16 cellular contexts compared by ENCODE assay signal in the genomic region with DNA sequence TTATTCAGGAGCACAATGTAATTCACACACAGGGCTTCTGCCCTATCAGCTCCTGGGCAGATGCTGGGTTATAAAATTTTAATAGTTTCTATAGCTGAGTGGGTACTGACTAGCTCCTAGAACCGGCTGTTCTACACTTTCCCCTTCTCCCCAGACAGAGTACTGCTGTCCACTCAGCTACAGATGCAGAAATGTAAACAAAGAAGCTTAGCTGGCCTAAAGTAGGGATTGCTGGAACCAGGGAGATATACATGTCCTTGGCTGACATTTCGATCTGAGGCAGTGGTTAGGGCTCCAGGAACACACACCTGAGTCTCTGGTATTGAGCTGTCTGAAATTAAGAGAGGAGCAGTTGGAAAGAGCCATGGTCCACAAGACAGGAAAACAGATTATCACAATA.
DNase-seq lines count a peak whose midpoint lies in the region; ATAC-seq and TF ChIP-seq lines count a peak whose summit lies in the region.
"Had no signal": no experiment of that assay in that cellular context is flagged by ENCODE, and none has a peak within 500 bp of the region (broad histone marks: within the 10 kb centered on the region; RNA-seq: fewer than 3 reads in every experiment).

No MANE protein-coding gene starts in this region.

- H2AK5ac ChIP-seq in trophoblast cell (ENCODE audit: low read length) = no peak overlapping the region

- H3K14ac ChIP-seq in trophoblast cell (ENCODE audit: low read length) = peak overlapping the region; percentile 37

- no peak for TF ChIP-seq EP300 in esophagus muscularis mucosa (IDR thresholded peaks at IDR 0.05)

- H4K8ac ChIP-seq in trophoblast cell (ENCODE audit: low read depth, low read length) = no peak overlapping the region

- H3K27me3 ChIP-seq in PC-3 (ENCODE audit: low read length) (no peaks in the 10 kb centered on the region), esophagus muscularis mucosa (no peaks in the 10 kb centered on the region), trophoblast cell (ENCODE audit: insufficient read depth, low read length) (no peaks in the 10 kb centered on the region)

- no peaks in the 10 kb centered on the region for H4K20me1 ChIP-seq in PC-3 (ENCODE audit: low read length)

- peak overlapping the region; percentile 78 for H2BK12ac ChIP-seq in trophoblast cell (ENCODE audit: low read length)

- no peak overlapping the region for H3K4me3 Mint-ChIP-seq in glutamatergic neuron (ENCODE audit: unreplicated experiment)
- H3K4me3 Mint-ChIP-seq: B cell; CD4-positive, alpha-beta T cell had no signal

- POLR2A ChIA-PET in PC-3 (lab: Charles Lee; ENCODE audit: unreplicated experiment) = no interaction called here

- no peaks in the 10 kb centered on the region for H3K9me3 Mint-ChIP-seq in glutamatergic neuron (ENCODE audit: unreplicated experiment)

- H2BK120ac ChIP-seq in trophoblast cell (ENCODE audit: insufficient read depth, low read length, poor library complexity) = peak overlapping the region; percentile 53

- no peaks in the 10 kb centered on the region for H3K9me3 ChIP-seq in PC-3 (ENCODE audit: low read length)
- peaks cover 0 to 10% (median 4%) of the 10 kb centered on the region in 4 donors for H3K9me3 ChIP-seq in esophagus muscularis mucosa
- no peaks in the 10 kb centered on the region for H3K9me3 ChIP-seq in trophoblast cell (ENCODE audit: insufficient read depth, low read depth, low read length)

- no peak overlapping the region for H3K4ac ChIP-seq in trophoblast cell (ENCODE audit: low read depth, low read length)

- H3K4me2 ChIP-seq in PC-3 (ENCODE audit: low read length) (no peak overlapping the region), trophoblast cell (ENCODE audit: low read length) (no peak overlapping the region)

- H3K79me2 ChIP-seq in PC-3 (ENCODE audit: low read length) (no peaks in the 10 kb centered on the region), trophoblast cell (ENCODE audit: control insufficient read depth, insufficient read depth, low read length, poor library complexity) (peaks cover 3% of the 10 kb centered on the region)

- H3F3A ChIP-seq in PC-3 (ENCODE audit: low read length, unreplicated experiment) = peaks cover 6% of the 10 kb centered on the region

- H3K27ac ChIP-seq in PC-3 (ENCODE audit: low read length) = 0 out of 2 replicates have a peak overlapping the region, but pooled peaks have one; percentile 3
- H3K27ac ChIP-seq in esophagus muscularis mucosa (replicated peaks in 1 of 4) = no peak overlapping the region
- no peak overlapping the region for H3K27ac ChIP-seq in trophoblast cell (ENCODE audit: low read depth, low read length)

- H3K9ac ChIP-seq in PC-3 (ENCODE audit: low read length) (no peak overlapping the region), trophoblast cell (ENCODE audit: low read length) (no peak overlapping the region)

- no TSS peak for BruUV-seq in PC-3 (replicated peaks; lab: Mats Ljungman, UMichigan)

- no peak overlapping the region for H4K12ac ChIP-seq in trophoblast cell (ENCODE audit: low read depth, low read length)

- TF ChIP-seq POLR2A in esophagus muscularis mucosa (IDR thresholded peaks at IDR 0.05; ENCODE audit: low read depth) = no peak

- no peaks in the 10 kb centered on the region for H3K9me2 ChIP-seq in PC-3 (replicated peaks; ENCODE audit: low read length)

- H3K4me3 ChIP-seq in PC-3 (ENCODE audit: low read length) (no peak overlapping the region), esophagus muscularis mucosa (no peak overlapping the region), trophoblast cell (ENCODE audit: low read depth, low read length) (no peak overlapping the region)

- intact Hi-C loops in PC-3 (cut with micrococcal nuclease) (loop anchor here (10.0 kb wide), 1 partner anchor 948 kb away; no protein-coding TSS in a partner anchor), esophagus muscularis mucosa (cut with DNase I) (no loop called here)

- DNase-seq in EH (ENCODE audit: low read depth) (peak; percentile 31), PC-3 (peak; percentile 24), esophagus muscularis mucosa (ENCODE audit: extremely low spot score) (peak; percentile 84), trophoblast cell (no peak), nucleus accumbens (lab: John Stamatoyannopoulos, UW) (no peak), glutamatergic neuron (no peak)
- DNase-seq: CD4-positive, alpha-beta T cell; DMS79 treated with DMSO at 0.1 percent for 48 hours; Kasumi-1; NCI-H1417; NCI-H2029; NCI-H524 treated with DMSO at 0.1 percent for 48 hours; OCI-M1 had no signal

- no peak for TF ChIP-seq CTCF in PC-3 (conservative IDR thresholded peaks at IDR 0.05; ENCODE audit: low read depth, low read length)
- TF ChIP-seq CTCF in esophagus muscularis mucosa (IDR thresholded peaks at IDR 0.05) = no peak
- TF ChIP-seq CTCF in glutamatergic neuron (IDR thresholded peaks at IDR 0.05; ENCODE audit: partially characterized antibody, unreplicated experiment) = no peak

- peak overlapping the region; percentile 52 for H4K91ac ChIP-seq in trophoblast cell (ENCODE audit: low read depth, low read length)

- peaks cover 1% of the 10 kb centered on the region for H3K27me3 Mint-ChIP-seq in glutamatergic neuron (ENCODE audit: unreplicated experiment)

- no peak overlapping the region for H3K18ac ChIP-seq in trophoblast cell (ENCODE audit: low read length)

- ATAC-seq in PC-3 = no peak
- no peak for ATAC-seq in GM21360 (IDR thresholded peaks at IDR 0.05; ENCODE audit: unreplicated experiment)
- ATAC-seq in HG03460 (IDR thresholded peaks at IDR 0.05; ENCODE audit: unreplicated experiment) = no peak

- H3K36me3 ChIP-seq in PC-3 (ENCODE audit: low read depth, low read length) (no peaks in the 10 kb centered on the region), esophagus muscularis mucosa (no peaks in the 10 kb centered on the region), trophoblast cell (ENCODE audit: control insufficient read depth in 1 of 2, insufficient read depth in 2 of 2, low read length in 2 of 2) (no peaks in the 10 kb centered on the region)

- H3K4me1 Mint-ChIP-seq in glutamatergic neuron (ENCODE audit: low read depth, unreplicated experiment) = no peaks in the 10 kb centered on the region
- H3K4me1 Mint-ChIP-seq: B cell had no signal

- H3K4me1 ChIP-seq in PC-3 (ENCODE audit: insufficient read depth, low read length) (peaks cover 48% of the 10 kb centered on the region), esophagus muscularis mucosa (peaks cover 0 to 49% (median 34%) of the 10 kb centered on the region in 4 donors), trophoblast cell (ENCODE audit: control insufficient read depth in 1 of 2, insufficient read depth in 2 of 2, low read length in 2 of 2) (peaks cover 29 to 40% of the 10 kb centered on the region in 2 experiments)

- 64% methylated on average over 2 of the region's 2 CpGs for whole genome bisulfite sequencing in esophagus muscularis mucosa
- no CpG with 5 or more reads among the region's 2 CpGs for whole genome bisulfite sequencing in trophoblast cell (ENCODE audit: extremely low coverage, insufficient coverage, insufficient read length)

- H3K23ac ChIP-seq in trophoblast cell (ENCODE audit: low read length) = no peak overlapping the region

- CTCF ChIA-PET in PC-3 (lab: Charles Lee) = no interaction called here

- H3K36me3 Mint-ChIP-seq in glutamatergic neuron (ENCODE audit: unreplicated experiment) = no peaks in the 10 kb centered on the region

- H2AFZ ChIP-seq in PC-3 (ENCODE audit: low read length) (no peak overlapping the region), trophoblast cell (ENCODE audit: insufficient read depth, low read length, poor library complexity) (no peak overlapping the region)

- H3K79me1 ChIP-seq in trophoblast cell (ENCODE audit: low read length) = peaks cover 33% of the 10 kb centered on the region

- H2BK5ac ChIP-seq in trophoblast cell (ENCODE audit: low read depth, low read length, poor library complexity) = peak overlapping the region; percentile 18

- H3K27ac Mint-ChIP-seq in glutamatergic neuron (ENCODE audit: unreplicated experiment) = no peak overlapping the region
- H3K27ac Mint-ChIP-seq: B cell; CD4-positive, alpha-beta T cell had no signal

Comparison
In these comparisons a context has a peak if more than half of its experiments do, and no peak if none do; other contexts are left out.
1. DNase-seq: peak in EH (single experiment), PC-3 (single experiment) and esophagus muscularis mucosa (single experiment); none in trophoblast cell (0 of 2), nucleus accumbens (0 of 56) and glutamatergic neuron (single experiment).